ENCODE assay signal across 9 cellular contexts in the genomic region with DNA sequence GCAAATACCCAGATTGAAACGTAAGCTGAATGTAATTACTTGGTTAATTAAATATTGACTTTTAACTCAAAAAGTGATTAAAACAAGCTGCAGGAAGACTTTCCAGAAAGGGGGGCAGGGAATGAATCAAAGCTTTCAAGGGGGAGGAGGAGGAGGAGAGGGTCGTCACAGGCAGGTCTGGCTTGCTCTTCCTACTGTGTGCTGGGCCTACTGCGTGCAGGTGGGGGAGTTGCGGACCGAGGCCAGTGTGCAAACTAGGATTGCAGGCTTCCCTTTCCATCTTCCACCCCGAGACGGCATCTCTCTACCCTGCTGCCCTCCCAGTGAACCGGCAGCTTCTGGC. TPM values are rescaled to one million over a fixed set of nuclear protein-coding genes. Genes with fewer than 3 reads are reported as not detected.
A peak's percentile ranks its signal among the peaks of the same experiment; 100 is the strongest.
DNase-seq lines count a peak whose midpoint lies in the region; ATAC-seq and TF ChIP-seq lines count a peak whose summit lies in the region.
"Had no signal": no experiment of that assay in that cellular context is flagged by ENCODE, and none has a peak within 500 bp of the region (broad histone marks: within the 10 kb centered on the region; RNA-seq: fewer than 3 reads in every experiment).

No MANE protein-coding gene starts in this region.

- H3K36me3 ChIP-seq in right atrium auricular region, result no peaks in the 10 kb centered on the region
- no peaks in the 10 kb centered on the region for H3K36me3 ChIP-seq in mucosa of stomach (ENCODE audit: control insufficient read depth, insufficient read depth, low read length)
- H3K36me3 ChIP-seq in vagina, result no peaks in the 10 kb centered on the region
- H3K36me3 ChIP-seq in A673 (ENCODE audit: insufficient read depth, low read length, poor library complexity, severe bottlenecking), result no peaks in the 10 kb centered on the region

- CTCF ChIA-PET in A673 (lab: Charles Lee), result no interaction called here

- POLR2A ChIA-PET in A673 (lab: Charles Lee; ENCODE audit: low non-redundant PET), result no interaction called here

- H3K27me3 ChIP-seq in right atrium auricular region, result peaks cover 0 to 4% of the 10 kb centered on the region in 2 donors
- no peaks in the 10 kb centered on the region for H3K27me3 ChIP-seq in mucosa of stomach (ENCODE audit: control insufficient read depth, insufficient read depth, low read length)
- H3K27me3 ChIP-seq in vagina, result no peaks in the 10 kb centered on the region
- peaks cover 57% of the 10 kb centered on the region for H3K27me3 ChIP-seq in A673 (replicated peaks; ENCODE audit: insufficient read depth, low read depth, low read length, poor library complexity)

- DNase-seq in right atrium auricular region (ENCODE audit: low spot score) (no peak), left cardiac atrium (no peak), coronary artery (ENCODE audit: low spot score) (no peak), vagina (ENCODE audit: extremely low spot score in 2 of 2) (no peak), GDM1 (lab: John Stamatoyannopoulos, UW) (no peak), A673 (ENCODE audit: low spot score) (no peak), GM19240 (ENCODE audit: insufficient read length, low spot score) (no peak)
- DNase-seq: stimulated activated CD8-positive, alpha-beta memory T cell treated with anti-CD3 and anti-CD28 coated beads, Interleukin-4, amount 100 ng/mL, for 48 hours had no signal

- TF ChIP-seq CTCF in right atrium auricular region (IDR thresholded peaks at IDR 0.05) (no peak), coronary artery (IDR thresholded peaks at IDR 0.05) (no peak), vagina (IDR thresholded peaks at IDR 0.05) (no peak), A673 (conservative IDR thresholded peaks at IDR 0.05; ENCODE audit: low read depth, low read length) (no peak)

- H3K9me3 ChIP-seq in right atrium auricular region (no peaks in the 10 kb centered on the region), mucosa of stomach (ENCODE audit: control insufficient read depth, low read length) (no peaks in the 10 kb centered on the region), vagina (no peaks in the 10 kb centered on the region), A673 (ENCODE audit: low read depth, low read length, poor library complexity, severe bottlenecking) (no peaks in the 10 kb centered on the region)

- H3K4me3 ChIP-seq in right atrium auricular region (peak overlapping the region; percentile 44 to 60), coronary artery (peak overlapping the region; percentile 92), mucosa of stomach (ENCODE audit: low read length) (peak overlapping the region; percentile 43), vagina (peak overlapping the region; percentile 66), A673 (ENCODE audit: low read depth, low read length, poor library complexity, severe bottlenecking) (no peak overlapping the region)

- H3K4me1 ChIP-seq in right atrium auricular region (peaks cover 0 to 32% of the 10 kb centered on the region in 2 donors), mucosa of stomach (ENCODE audit: control insufficient read depth, insufficient read depth, low read length) (peaks cover 25% of the 10 kb centered on the region), vagina (peaks cover 44% of the 10 kb centered on the region), A673 (ENCODE audit: insufficient read depth, low read length, poor library complexity, severe bottlenecking) (peaks cover 15% of the 10 kb centered on the region)

- no peak for ATAC-seq in left cardiac atrium

- BruUV-seq in A673 (replicated peaks; lab: Mats Ljungman, UMichigan), result no TSS peak

- intact Hi-C loops in left cardiac atrium (cut with DNase I) (loop anchor here in 1 of 2 donors (5.0 kb wide), 1 partner anchor 102 kb away; no protein-coding TSS in a partner anchor), vagina (cut with DNase I) (loop anchor here (10.0 kb wide), 3 partner anchors 59 to 411 kb away; no protein-coding TSS in a partner anchor), A673 (cut with micrococcal nuclease; ENCODE audit: unreplicated experiment) (loop anchor here (5.0 kb wide), 1 partner anchor 57 kb away; no protein-coding TSS in a partner anchor)

- H3K27ac ChIP-seq in right atrium auricular region (peak overlapping the region; percentile 41 to 63), coronary artery (peak overlapping the region in 1 of 2 donors; percentile 89), vagina (peak overlapping the region; percentile 80), A673 (ENCODE audit: low read depth, low read length, poor library complexity, severe bottlenecking) (no peak overlapping the region)

- TF ChIP-seq POLR2A in vagina (IDR thresholded peaks at IDR 0.05), result no peak

- peak overlapping the region; percentile 53 for H3K9ac ChIP-seq in mucosa of stomach (ENCODE audit: low read length)

RNA-seq across cellular contexts. Expression of gene SULF2, which starts 1.1 kb away (rescaled TPM):
- 10 to 100 TPM; 33.7 to 57.8 TPM for total RNA-seq in right atrium auricular region
- total RNA-seq in left cardiac atrium, result 10 to 100 TPM; 37.2 to 55.1 TPM
- total RNA-seq in vagina, result 157 TPM
- total RNA-seq in A673 (2021), result 0.68 and 0.69 TPM in 2 replicates

Comparison
In these comparisons a context has a peak if more than half of its experiments do, and no peak if none do; other contexts are left out.
1. RNA of gene SULF2, which starts 1.1 kb away (total RNA-seq): 157 TPM in vagina (single experiment), 33.7 to 57.8 TPM in right atrium auricular region and 37.2 to 55.1 TPM in left cardiac atrium; 0.68 to 0.69 TPM in A673; every median in the first group is over 10 times any median in the second.